ENCODE assay signal across 1 cellular context in the genomic region with DNA sequence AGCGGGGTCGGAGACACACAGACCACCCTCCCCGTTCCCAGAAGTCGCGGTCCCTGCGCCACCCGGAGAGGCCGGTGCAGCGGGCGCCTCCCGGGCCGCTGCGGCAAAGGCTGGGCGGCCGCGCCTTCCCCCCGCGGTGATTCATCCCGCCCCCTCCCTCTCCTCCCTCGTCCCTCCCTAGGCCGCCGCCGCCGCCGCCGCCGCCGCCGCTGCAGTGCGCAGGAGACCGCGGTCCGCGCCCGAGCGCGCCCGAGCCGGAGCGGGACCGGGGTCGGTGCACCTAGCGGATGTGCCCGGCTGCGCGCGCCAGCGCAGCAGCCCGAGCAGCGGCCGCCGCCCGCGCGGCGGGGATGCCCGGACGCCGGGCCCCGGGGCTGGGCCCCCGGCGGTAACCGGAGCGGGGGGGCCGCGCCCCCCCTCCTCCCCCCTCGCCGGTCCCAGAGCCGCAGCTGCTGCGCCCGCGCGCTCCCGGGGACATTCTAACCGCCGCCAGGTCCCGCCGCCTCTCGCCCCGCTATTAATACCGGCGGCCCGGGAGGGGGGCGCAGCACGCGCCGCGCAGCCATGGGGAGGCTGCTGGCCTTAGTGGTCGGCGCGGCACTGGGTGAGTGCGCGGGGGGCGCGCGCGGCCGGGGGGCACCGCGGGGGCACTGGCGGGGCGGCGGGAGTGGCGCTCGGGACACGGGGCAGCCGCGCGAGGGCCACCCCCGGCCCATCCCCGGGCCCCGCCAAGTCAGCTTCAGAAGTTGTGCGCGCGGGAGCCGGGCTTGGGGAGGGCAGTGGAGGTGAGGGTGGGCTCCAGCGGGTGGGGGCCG.
TF ChIP-seq lines count a peak whose summit lies in the region.

A gene (plus strand): TSS at position 214 of the 815 bp plus-strand sequence. CDS start 351 bp downstream, at position 565.

TF ChIP-seq in A549, 52 proteins besides CTCF, POLR2A, EP300 and RAD21 (continued from another document):
- TF ChIP-seq, protein P1, sequence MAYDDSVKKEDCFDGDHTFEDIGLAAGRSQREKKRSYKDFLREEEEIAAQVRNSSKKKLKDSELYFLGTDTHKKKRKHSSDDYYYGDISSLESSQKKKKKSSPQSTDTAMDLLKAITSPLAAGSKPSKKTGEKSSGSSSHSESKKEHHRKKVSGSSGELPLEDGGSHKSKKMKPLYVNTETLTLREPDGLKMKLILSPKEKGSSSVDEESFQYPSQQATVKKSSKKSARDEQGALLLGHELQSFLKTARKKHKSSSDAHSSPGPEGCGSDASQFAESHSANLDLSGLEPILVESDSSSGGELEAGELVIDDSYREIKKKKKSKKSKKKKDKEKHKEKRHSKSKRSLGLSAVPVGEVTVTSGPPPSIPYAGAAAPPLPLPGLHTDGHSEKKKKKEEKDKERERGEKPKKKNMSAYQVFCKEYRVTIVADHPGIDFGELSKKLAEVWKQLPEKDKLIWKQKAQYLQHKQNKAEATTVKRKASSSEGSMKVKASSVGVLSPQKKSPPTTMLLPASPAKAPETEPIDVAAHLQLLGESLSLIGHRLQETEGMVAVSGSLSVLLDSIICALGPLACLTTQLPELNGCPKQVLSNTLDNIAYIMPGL (CRISPR knock-in tag; IDR thresholded peaks at IDR 0.05; ENCODE audit: borderline replicate concordance): no peak
- TF ChIP-seq SMC3 (IDR thresholded peaks at IDR 0.05) (peak; percentile 22; the same call in 2 of the 3 replicates), NR3C1 (IDR thresholded peaks at IDR 0.05) (no peak), EHF (CRISPR knock-in tag; IDR thresholded peaks at IDR 0.05) (no peak), JUNB (IDR thresholded peaks at IDR 0.05) (peak; percentile 47; the same call in 1 of the 2 replicates), POLR2AphosphoS2 (conservative IDR thresholded peaks at IDR 0.05; ENCODE audit: low read length) (peak; percentile 93; the same call in 1 of the 2 replicates), CHD2 (IDR thresholded peaks at IDR 0.05; ENCODE audit: low read length, partially characterized antibody) (no peak), NPAS2 (CRISPR knock-in tag; IDR thresholded peaks at IDR 0.05; ENCODE audit: borderline replicate concordance) (no peak), KDM5A (IDR thresholded peaks at IDR 0.05) (no peak), NFE2L2 (conservative IDR thresholded peaks at IDR 0.05; ENCODE audit: low read length) (no peak)
- TF ChIP-seq, protein P2, sequence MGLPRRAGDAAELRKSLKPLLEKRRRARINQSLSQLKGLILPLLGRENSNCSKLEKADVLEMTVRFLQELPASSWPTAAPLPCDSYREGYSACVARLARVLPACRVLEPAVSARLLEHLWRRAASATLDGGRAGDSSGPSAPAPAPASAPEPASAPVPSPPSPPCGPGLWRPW (IDR thresholded peaks at IDR 0.05): no peak
- TF ChIP-seq, protein P3, sequence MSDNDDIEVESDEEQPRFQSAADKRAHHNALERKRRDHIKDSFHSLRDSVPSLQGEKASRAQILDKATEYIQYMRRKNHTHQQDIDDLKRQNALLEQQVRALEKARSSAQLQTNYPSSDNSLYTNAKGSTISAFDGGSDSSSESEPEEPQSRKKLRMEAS (IDR thresholded peaks at IDR 0.05): no peak; the same call in 1 of the 2 replicates
- TF ChIP-seq, protein P4, sequence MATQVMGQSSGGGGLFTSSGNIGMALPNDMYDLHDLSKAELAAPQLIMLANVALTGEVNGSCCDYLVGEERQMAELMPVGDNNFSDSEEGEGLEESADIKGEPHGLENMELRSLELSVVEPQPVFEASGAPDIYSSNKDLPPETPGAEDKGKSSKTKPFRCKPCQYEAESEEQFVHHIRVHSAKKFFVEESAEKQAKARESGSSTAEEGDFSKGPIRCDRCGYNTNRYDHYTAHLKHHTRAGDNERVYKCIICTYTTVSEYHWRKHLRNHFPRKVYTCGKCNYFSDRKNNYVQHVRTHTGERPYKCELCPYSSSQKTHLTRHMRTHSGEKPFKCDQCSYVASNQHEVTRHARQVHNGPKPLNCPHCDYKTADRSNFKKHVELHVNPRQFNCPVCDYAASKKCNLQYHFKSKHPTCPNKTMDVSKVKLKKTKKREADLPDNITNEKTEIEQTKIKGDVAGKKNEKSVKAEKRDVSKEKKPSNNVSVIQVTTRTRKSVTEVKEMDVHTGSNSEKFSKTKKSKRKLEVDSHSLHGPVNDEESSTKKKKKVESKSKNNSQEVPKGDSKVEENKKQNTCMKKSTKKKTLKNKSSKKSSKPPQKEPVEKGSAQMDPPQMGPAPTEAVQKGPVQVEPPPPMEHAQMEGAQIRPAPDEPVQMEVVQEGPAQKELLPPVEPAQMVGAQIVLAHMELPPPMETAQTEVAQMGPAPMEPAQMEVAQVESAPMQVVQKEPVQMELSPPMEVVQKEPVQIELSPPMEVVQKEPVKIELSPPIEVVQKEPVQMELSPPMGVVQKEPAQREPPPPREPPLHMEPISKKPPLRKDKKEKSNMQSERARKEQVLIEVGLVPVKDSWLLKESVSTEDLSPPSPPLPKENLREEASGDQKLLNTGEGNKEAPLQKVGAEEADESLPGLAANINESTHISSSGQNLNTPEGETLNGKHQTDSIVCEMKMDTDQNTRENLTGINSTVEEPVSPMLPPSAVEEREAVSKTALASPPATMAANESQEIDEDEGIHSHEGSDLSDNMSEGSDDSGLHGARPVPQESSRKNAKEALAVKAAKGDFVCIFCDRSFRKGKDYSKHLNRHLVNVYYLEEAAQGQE (IDR thresholded peaks at IDR 0.05): no peak
